ENCODE assay signal across 7 cellular contexts in the genomic region with DNA sequence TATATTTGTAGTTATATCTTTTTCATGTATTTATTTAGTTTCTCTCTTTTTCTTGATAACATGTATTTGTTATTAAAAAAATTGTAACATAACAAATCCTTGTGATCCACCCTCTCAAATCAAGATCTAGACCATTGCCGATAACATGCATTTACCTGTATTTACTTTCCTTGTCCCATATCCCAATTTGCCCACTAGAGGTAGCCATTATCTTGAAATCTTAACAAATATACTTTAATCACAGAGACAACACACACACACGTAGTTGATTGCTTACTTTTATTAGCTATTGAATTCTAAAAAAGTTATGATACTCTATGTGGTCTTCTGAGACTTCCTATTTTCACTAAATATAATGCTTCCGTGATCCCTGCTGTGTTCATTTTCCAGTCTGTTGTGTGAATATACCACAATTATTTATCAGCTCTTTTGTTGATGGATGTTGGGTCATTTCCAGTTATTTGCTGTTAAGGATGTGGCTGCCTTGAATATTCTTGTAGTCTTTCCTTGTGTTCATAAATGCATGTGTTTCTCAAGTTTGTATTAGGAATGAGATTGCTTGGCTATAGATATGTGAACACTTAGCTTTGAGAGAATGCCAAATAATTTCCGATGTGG.
DNase-seq lines count a peak whose midpoint lies in the region; ATAC-seq and TF ChIP-seq lines count a peak whose summit lies in the region.

No MANE protein-coding gene starts in this region.

- no peak overlapping the region for H3K27ac Mint-ChIP-seq in nephron progenitor cell

- peaks cover 5% of the 10 kb centered on the region for H3K27me3 Mint-ChIP-seq in nephron progenitor cell (ENCODE audit: low read depth, poor library complexity)

- no peak overlapping the region for H3K4me3 Mint-ChIP-seq in nephron progenitor cell

- no peak for ATAC-seq in HG02798 (IDR thresholded peaks at IDR 0.05; ENCODE audit: poor library complexity, unreplicated experiment)

- H3K4me1 Mint-ChIP-seq in nephron progenitor cell: no peaks in the 10 kb centered on the region

- H3K4me3 ChIP-seq in choroid plexus epithelial cell (ENCODE audit: low read depth, low read length): no peak overlapping the region

- DNase-seq in GM10248 (ENCODE audit: extremely low spot score): peak; percentile 30
- DNase-seq in NCI-H1694 (lab: John Stamatoyannopoulos, UW): peak; percentile 39
- DNase-seq in choroid plexus epithelial cell (ENCODE audit: low read depth): peak; percentile 65
- DNase-seq in nephron progenitor cell: no peak
- DNase-seq in epidermal melanocyte (ENCODE audit: insufficient read length, low spot score): no peak
- DNase-seq in HUDEP-2 (lab: John Stamatoyannopoulos, UW; ENCODE audit: unreplicated experiment in 76 of 76): no peak

- CTCF ChIA-PET in GM10248 (lab: Yijun Ruan, JAX): interaction anchor here (0.9 to 1.9 kb wide), 7 partner anchors 16 to 248 kb away, joined by 3 to 9 read pairs (median 4); a partner anchor contains a TSS

- H3K36me3 Mint-ChIP-seq in nephron progenitor cell (ENCODE audit: low read depth): no peaks in the 10 kb centered on the region

- H3K9me3 Mint-ChIP-seq in nephron progenitor cell: no peaks in the 10 kb centered on the region

- TF ChIP-seq CTCF in GM10248 (IDR thresholded peaks at IDR 0.05; ENCODE audit: control extremely low read depth, extremely low read depth, low read depth, missing control alignments): peak; percentile 53
- TF ChIP-seq CTCF in choroid plexus epithelial cell (conservative IDR thresholded peaks at IDR 0.05; ENCODE audit: low read depth, low read length): peak; percentile 63
- TF ChIP-seq CTCF in nephron progenitor cell (IDR thresholded peaks at IDR 0.05): peak; percentile 39

- POLR2A ChIA-PET in GM10248 (lab: Yijun Ruan, JAX): no interaction called here

Comparison
In these comparisons a context has a peak if more than half of its experiments do, and no peak if none do; other contexts are left out.
1. DNase-seq: peak in GM10248 (single experiment), NCI-H1694 (single experiment) and choroid plexus epithelial cell (single experiment); none in nephron progenitor cell (single experiment), epidermal melanocyte (single experiment) and HUDEP-2 (0 of 76).
2. Peak in every context shown above with its lines, with median percentiles within 50 percentile points of each other: CTCF ChIP-seq.